In the genomic region with DNA sequence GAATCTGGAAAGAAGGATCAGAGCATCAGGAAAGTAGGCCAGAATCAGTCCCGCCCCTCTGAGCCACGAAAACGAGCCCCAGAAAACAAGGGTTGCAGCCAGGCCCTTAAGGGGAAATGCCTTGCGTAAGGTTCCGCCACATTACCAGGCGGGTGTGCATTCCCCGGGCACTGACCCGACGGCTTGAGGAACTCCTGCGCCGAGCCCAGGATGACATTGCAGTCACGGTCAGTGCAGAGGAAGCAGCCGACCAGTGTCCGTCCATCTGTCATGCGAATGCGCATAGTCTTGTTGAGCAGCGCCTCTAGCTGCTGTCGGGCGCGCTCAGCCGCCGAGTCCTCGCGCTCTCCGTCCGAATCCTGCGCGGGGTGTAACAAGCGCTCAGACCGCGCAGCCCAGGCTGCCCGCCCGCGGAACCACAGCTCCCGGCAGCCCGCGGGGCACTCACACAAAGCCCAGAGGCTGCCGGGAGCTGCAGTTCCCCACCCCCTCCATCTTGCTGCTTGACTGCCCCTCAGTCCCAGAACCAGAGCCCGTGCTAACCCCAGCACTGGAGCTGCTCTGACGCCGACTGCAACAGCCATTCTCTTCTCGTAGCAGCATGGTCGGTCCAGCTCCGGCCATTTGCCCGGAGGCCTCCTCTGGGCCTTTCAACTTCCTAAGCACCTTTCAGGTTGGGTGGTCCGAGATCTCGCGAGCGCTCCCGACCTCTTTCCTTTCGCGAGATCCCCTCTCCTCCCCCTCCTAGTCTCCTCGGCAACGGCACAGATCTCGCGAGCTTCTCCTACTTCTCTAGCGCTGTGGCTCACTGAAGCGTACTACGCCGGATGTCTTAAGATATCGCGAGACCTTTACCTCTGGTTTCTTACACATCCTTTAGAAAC, we compare ENCODE assay signal across 8 cellular contexts. TPM values are rescaled to one million over a fixed set of nuclear protein-coding genes. Genes with fewer than 3 reads are reported as not detected.
DNase-seq lines count a peak whose midpoint lies in the region; ATAC-seq, FAIRE-seq and TF ChIP-seq lines count a peak whose summit lies in the region.

A gene with protein sequence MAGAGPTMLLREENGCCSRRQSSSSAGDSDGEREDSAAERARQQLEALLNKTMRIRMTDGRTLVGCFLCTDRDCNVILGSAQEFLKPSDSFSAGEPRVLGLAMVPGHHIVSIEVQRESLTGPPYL (minus strand): TSS at position 720 of the 884 bp plus-strand sequence. CDS start 96 bp downstream, at position 624.

- H3K27me3 Mint-ChIP-seq in activated CD4-positive, alpha-beta T cell treated with anti-CD3 and anti-CD28 coated beads for 36 hours = no peaks in the 10 kb centered on the region

- no peaks in the 10 kb centered on the region for H3K9me3 Mint-ChIP-seq in activated CD4-positive, alpha-beta T cell treated with anti-CD3 and anti-CD28 coated beads for 36 hours (ENCODE audit: low read depth)

- H3K27ac Mint-ChIP-seq in activated CD4-positive, alpha-beta T cell treated with anti-CD3 and anti-CD28 coated beads for 36 hours = no peak within 1 kb of the TSS

- no peak within 1 kb of the TSS for H3K4me3 Mint-ChIP-seq in activated CD4-positive, alpha-beta T cell treated with anti-CD3 and anti-CD28 coated beads for 36 hours

- peak; percentile 86 for FAIRE-seq in colon (lab: Jason Lieb, UNC)

- H3K36me3 ChIP-seq in BJ (ENCODE audit: control insufficient read depth, insufficient read depth, low read length) = peaks cover 13% of the 10 kb centered on the region

- H3K36me3 Mint-ChIP-seq in activated CD4-positive, alpha-beta T cell treated with anti-CD3 and anti-CD28 coated beads for 36 hours (ENCODE audit: low read depth) = peaks cover 34% of the 10 kb centered on the region

- intact Hi-C loops in activated CD4-positive, alpha-beta T cell treated with anti-CD3 and anti-CD28 coated beads for 36 hours (cut with DNase I, micrococcal nuclease) = loop anchor here (1.0 to 5.0 kb wide), 12 partner anchors 13 to 299 kb away; a partner anchor contains a TSS
- intact Hi-C loops in left colon (cut with DNase I, micrococcal nuclease) = no loop called here

- CTCF ChIA-PET in BJ (lab: Yijun Ruan, JAX) = interaction anchor here (0.6 to 3.0 kb wide), 11 partner anchors 13 to 184 kb away, joined by 3 to 23 read pairs (median 8); a partner anchor contains a TSS
- CTCF ChIA-PET in activated CD4-positive, alpha-beta T cell treated with anti-CD3 and anti-CD28 coated beads for 36 hours (lab: Charles Lee) = interaction anchor here (0.7 to 2.4 kb wide), 19 partner anchors 12 to 453 kb away, joined by 3 to 20 read pairs (median 4); a partner anchor contains a TSS

- peak; percentile 59 for TF ChIP-seq CTCF in BJ (IDR thresholded peaks at IDR 0.05; ENCODE audit: insufficient read depth, low read depth, low read length)

- H3K27me3 ChIP-seq in BJ (ENCODE audit: control insufficient read depth, insufficient read depth, low read length) = no peaks in the 10 kb centered on the region

- ATAC-seq in HG03442 (IDR thresholded peaks at IDR 0.05; ENCODE audit: unreplicated experiment) (peak; percentile 71), left colon (peak; percentile 74)
- ATAC-seq in activated CD4-positive, alpha-beta T cell treated with anti-CD3 and anti-CD28 coated beads for 36 hours = peak; percentile 91

- H3K4me3 ChIP-seq in BJ (ENCODE audit: low read depth, low read length) = peak within 1 kb of the TSS; percentile 58

- H3K4me1 Mint-ChIP-seq in activated CD4-positive, alpha-beta T cell treated with anti-CD3 and anti-CD28 coated beads for 36 hours = peaks cover 18% of the 10 kb centered on the region

- DNase-seq in BJ (ENCODE audit: low read depth) = peak; percentile 97
- peak; percentile 94 for DNase-seq in GM19238 (ENCODE audit: insufficient read length, low spot score)
- peak; percentile 98 for DNase-seq in NCI-H510A treated with DMSO at 0.1 percent for 48 hours (lab: John Stamatoyannopoulos, UW)
- DNase-seq in activated CD4-positive, alpha-beta T cell treated with anti-CD3 and anti-CD28 coated beads for 36 hours = peak; percentile 97
- peak; percentile 96 to 98 for DNase-seq in left colon
- peak; percentile 97 for DNase-seq in stimulated activated CD4-positive, alpha-beta T cell treated with anti-CD3 and anti-CD28 coated beads, Interleukin-1b, Interleukin-23, amount 100 ng/mL, for 48 hours

- POLR2A ChIA-PET in BJ (lab: Charles Lee) = interaction anchor here (0.6 to 1.4 kb wide), 4 partner anchors 14 to 59 kb away, joined by 3 read pairs; a partner anchor contains a TSS
- POLR2A ChIA-PET in activated CD4-positive, alpha-beta T cell treated with anti-CD3 and anti-CD28 coated beads for 36 hours (lab: Charles Lee) = interaction anchor here (0.6 to 1.5 kb wide), 14 partner anchors 12 to 369 kb away, joined by 3 to 8 read pairs (median 3); a partner anchor contains a TSS

RNA-seq across cellular contexts. Expression of the gene that starts here (rescaled TPM):
- polyA plus RNA-seq in BJ (2011; rRNA removed) = 74.9 and 82.7 TPM in 2 replicates
- polyA minus RNA-seq in BJ (2011; rRNA and poly(A)+ RNA removed) = 20.8 and 34.3 TPM in 2 replicates
- total RNA-seq in activated CD4-positive, alpha-beta T cell treated with anti-CD3 and anti-CD28 coated beads for 36 hours = 10 to 100 TPM; 64.7 to 79.8 TPM
- 10 to 100 TPM; 49.7 to 83.0 TPM for total RNA-seq in left colon

Comparison
In these comparisons a context has a peak if more than half of its experiments do, and no peak if none do; other contexts are left out.
1. Peak in every context shown above with its lines: DNase-seq, ATAC-seq and H3K4me3 ChIP-seq.
2. intact Hi-C loops: an anchor here in activated CD4-positive, alpha-beta T cell treated with anti-CD3 and anti-CD28 coated beads for 36 hours (1.0 to 5.0 kb wide); none called in left colon.